ENCODE assay signal across 1 cellular context in genomic region chr4:4533461-4534169, GRCh38.
TF ChIP-seq lines count a peak whose summit lies in the region.

No MANE protein-coding gene starts in this region.

TF ChIP-seq in HepG2, 621 proteins besides CTCF, POLR2A, EP300 and RAD21 (continued from another document):
- TF ChIP-seq HDAC6 (IDR thresholded peaks at IDR 0.05; ENCODE audit: low read depth, low read length) (no peak), IRF2 (CRISPR knock-in tag; IDR thresholded peaks at IDR 0.05) (no peak), NR2C2 (CRISPR knock-in tag; IDR thresholded peaks at IDR 0.05; ENCODE audit: borderline replicate concordance) (no peak)
TF ChIP-seq in HepG2: peak in this region for 0.
